In genomic region chr2:151027147-151027546, GRCh38 we compare ENCODE assay signal across 17 cellular contexts.
DNase-seq lines count a peak whose midpoint lies in the region; ATAC-seq and TF ChIP-seq lines count a peak whose summit lies in the region.
"Had no signal": no experiment of that assay in that cellular context is flagged by ENCODE, and none has a peak within 500 bp of the region (broad histone marks: within the 10 kb centered on the region; RNA-seq: fewer than 3 reads in every experiment).

No MANE protein-coding gene starts in this region.

- no peak for DNase-seq in Right ventricle myocardium superior
- DNase-seq in left cardiac atrium, result no peak
- peak; percentile 25 for DNase-seq in astrocyte of the hippocampus (ENCODE audit: low read depth, low spot score)
- peak; percentile 27 for DNase-seq in fibroblast of villous mesenchyme (ENCODE audit: low read depth)
- DNase-seq in testis, result peak; percentile 76
- no peak for DNase-seq in NCI-H187 (lab: John Stamatoyannopoulos, UW)
- DNase-seq in MM.1S, result no peak
- DNase-seq in midbrain (lab: John Stamatoyannopoulos, UW), result no peak
- DNase-seq: COR-L47, DMS 273 treated with DMSO at 0.1 percent for 48 hours, GM23248, NCI-H1417, NCI-H187 treated with DMSO at 0.1 percent for 48 hours, NCI-H2227 treated with DMSO at 0.1 percent for 48 hours, NCI-H524, NCI-H82 had no signal

- H3K4me1 ChIP-seq in testis (peaks cover 16% of the 10 kb centered on the region), MM.1S (ENCODE audit: low read length) (no peaks in the 10 kb centered on the region)

- H3K4me3 ChIP-seq in fibroblast of villous mesenchyme (ENCODE audit: low read depth, low read length) (no peak overlapping the region), testis (no peak overlapping the region), MM.1S (ENCODE audit: low read length) (no peak overlapping the region)
- H3K4me3 ChIP-seq: GM23248 had no signal

- H3K9ac ChIP-seq in MM.1S (ENCODE audit: low read length), result no peak overlapping the region
- H3K9ac ChIP-seq: GM23248 had no signal

- TF ChIP-seq CTCF in fibroblast of villous mesenchyme (IDR thresholded peaks at IDR 0.05; ENCODE audit: insufficient read depth, low read depth, low read length) (no peak), testis (IDR thresholded peaks at IDR 0.05) (no peak), MM.1S (IDR thresholded peaks at IDR 0.05; ENCODE audit: low read length) (no peak)

- H3K27ac ChIP-seq in testis (peak overlapping the region; percentile 18 to 74), MM.1S (ENCODE audit: low read length) (no peak overlapping the region)
- H3K27ac ChIP-seq: GM23248 had no signal

- H3K36me3 ChIP-seq in testis (ENCODE audit: low read depth, missing control alignments), result no peaks in the 10 kb centered on the region
- no peaks in the 10 kb centered on the region for H3K36me3 ChIP-seq in MM.1S (replicated peaks; ENCODE audit: insufficient read depth, low read length)

- H3K27me3 ChIP-seq in testis, result no peaks in the 10 kb centered on the region
- H3K27me3 ChIP-seq in MM.1S (replicated peaks; ENCODE audit: insufficient read depth, low read length), result no peaks in the 10 kb centered on the region

- H3K9me3 ChIP-seq in testis (no peaks in the 10 kb centered on the region), MM.1S (replicated peaks; ENCODE audit: insufficient read depth, low read length) (no peaks in the 10 kb centered on the region)

- H3K9me2 ChIP-seq in MM.1S (replicated peaks; ENCODE audit: insufficient read depth, low read length), result no peaks in the 10 kb centered on the region

- intact Hi-C loops in Right ventricle myocardium superior (cut with DNase I), result no loop called here
- intact Hi-C loops in left cardiac atrium (cut with DNase I), result no loop called here
- intact Hi-C loops in testis (cut with DNase I; ENCODE audit: low total_unique reads), result no loop called here

- H3F3A ChIP-seq in MM.1S (ENCODE audit: insufficient read depth, low read length), result no peaks in the 10 kb centered on the region

- TF ChIP-seq POLR2A in testis (IDR thresholded peaks at IDR 0.05), result no peak

- WGBS in testis, 2 donors, result 37 to 51% methylated on average over 6 of the region's 6 CpGs

- H4K20me1 ChIP-seq in MM.1S (ENCODE audit: insufficient read depth, low read length), result no peaks in the 10 kb centered on the region

- no peak overlapping the region for H3K4me2 ChIP-seq in MM.1S (ENCODE audit: low read depth, low read length)

- H2AFZ ChIP-seq in MM.1S (ENCODE audit: low read length), result no peak overlapping the region
- H2AFZ ChIP-seq: GM23248 had no signal

- peak; percentile 60 for ATAC-seq in Right ventricle myocardium superior (ENCODE audit: poor library complexity)
- no peak for ATAC-seq in left cardiac atrium
- ATAC-seq: HCT116 had no signal

- H3K79me2 ChIP-seq in MM.1S (ENCODE audit: low read length), result no peaks in the 10 kb centered on the region

Comparison
In these comparisons a context has a peak if more than half of its experiments do, and no peak if none do; other contexts are left out.
1. DNase-seq: peak in astrocyte of the hippocampus (single experiment), fibroblast of villous mesenchyme (single experiment) and testis (single experiment); none in Right ventricle myocardium superior (single experiment), left cardiac atrium (single experiment), NCI-H187 (0 of 2), MM.1S (single experiment) and midbrain (single experiment).